ENCODE assay signal across 8 cellular contexts in the genomic region with DNA sequence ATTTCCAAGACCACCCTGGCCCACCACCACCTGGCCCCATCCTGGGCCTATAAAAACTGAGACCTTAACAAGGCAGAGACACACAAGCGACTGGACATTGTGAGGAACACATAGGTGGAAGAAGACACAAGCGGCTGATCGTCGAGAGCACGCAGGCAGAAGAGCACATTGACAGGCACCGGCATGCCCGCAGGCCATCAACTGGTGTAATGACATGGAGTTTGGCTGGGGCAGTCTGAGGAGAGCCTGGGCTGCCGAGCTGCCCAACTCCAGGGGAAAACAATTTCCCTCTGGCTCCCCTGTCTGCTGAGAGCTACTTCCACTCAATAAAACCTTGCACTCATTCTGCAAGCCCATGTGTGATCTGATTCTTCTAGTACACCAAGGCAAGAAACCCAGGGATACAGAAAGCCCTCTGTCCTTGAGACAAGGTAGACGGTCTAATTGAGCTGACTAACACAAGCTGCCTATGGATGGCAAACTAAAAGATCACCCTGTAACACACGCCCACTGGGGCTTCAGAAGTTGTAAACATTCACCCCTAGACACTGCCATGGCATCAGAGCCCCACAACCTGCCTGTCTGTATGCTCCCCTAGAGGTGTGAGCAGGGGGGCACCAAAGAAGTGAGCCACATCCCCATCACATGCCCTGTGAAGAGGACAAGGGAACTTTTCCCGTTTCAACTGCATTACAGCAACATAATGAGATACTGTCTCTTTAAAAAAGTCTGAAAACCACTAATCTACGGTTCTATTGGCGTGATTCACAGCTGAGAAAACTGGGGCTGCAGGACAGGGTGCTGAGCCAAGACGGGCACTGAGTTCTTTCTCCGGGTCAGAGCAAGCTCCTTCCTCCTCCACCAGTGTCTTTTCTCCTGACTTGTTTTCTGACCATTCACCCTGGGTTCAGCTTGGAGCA. TPM values are rescaled to one million over a fixed set of nuclear protein-coding genes. Genes with fewer than 3 reads are reported as not detected.
A peak's percentile ranks its signal among the peaks of the same experiment; 100 is the strongest.
DNase-seq lines count a peak whose midpoint lies in the region; ATAC-seq and TF ChIP-seq lines count a peak whose summit lies in the region.

No MANE protein-coding gene starts in this region.

- no peak overlapping the region for H2BK120ac ChIP-seq in neuronal stem cell (ENCODE audit: low read depth, low read length)

- H3K4me2 ChIP-seq in neuronal stem cell (ENCODE audit: insufficient read depth, low read length, poor library complexity, severe bottlenecking), result no peak overlapping the region

- H3K18ac ChIP-seq in neuronal stem cell (ENCODE audit: low read length), result no peak overlapping the region

- H3K27ac Mint-ChIP-seq in CD4-positive, CD25-positive, alpha-beta regulatory T cell, result no peak overlapping the region
- H3K27ac Mint-ChIP-seq in activated naive CD4-positive, alpha-beta T cell treated with anti-CD3 and anti-CD28 coated beads, Interleukin-2, amount 50 U/mL, for 72 hours, result no peak overlapping the region

- H3K23ac ChIP-seq in neuronal stem cell (ENCODE audit: low read depth, low read length, poor library complexity), result no peak overlapping the region

- H2BK15ac ChIP-seq in neuronal stem cell (ENCODE audit: low read length), result no peak overlapping the region

- CTCF ChIA-PET in A673 (lab: Charles Lee), result no interaction called here

- peaks cover 2 to 14% (median 4%) of the 10 kb centered on the region in 7 donors for H3K9me3 Mint-ChIP-seq in CD4-positive, CD25-positive, alpha-beta regulatory T cell
- peaks cover 17 to 23% of the 10 kb centered on the region in 2 donors for H3K9me3 Mint-ChIP-seq in activated naive CD4-positive, alpha-beta T cell treated with anti-CD3 and anti-CD28 coated beads, Interleukin-2, amount 50 U/mL, for 72 hours

- H3K36me3 ChIP-seq in CD4-positive, CD25-positive, alpha-beta regulatory T cell (ENCODE audit: control insufficient read depth, insufficient read depth, low read length), result no peaks in the 10 kb centered on the region
- H3K36me3 ChIP-seq in SJCRH30, result no peaks in the 10 kb centered on the region
- no peaks in the 10 kb centered on the region for H3K36me3 ChIP-seq in A673 (ENCODE audit: insufficient read depth, low read length, poor library complexity, severe bottlenecking)
- no peaks in the 10 kb centered on the region for H3K36me3 ChIP-seq in neuronal stem cell (replicated peaks in 1 of 2; ENCODE audit: control insufficient read depth in 2 of 2, insufficient read depth in 2 of 2, low read length in 2 of 2)

- no peak overlapping the region for H2AFZ ChIP-seq in neuronal stem cell (ENCODE audit: low read length)

- H3K4me3 ChIP-seq in CD4-positive, CD25-positive, alpha-beta regulatory T cell (ENCODE audit: low read depth, low read length), result no peak overlapping the region
- H3K4me3 ChIP-seq in SJCRH30, result peak overlapping the region; percentile 1; the same call in 1 of the 2 replicates
- H3K4me3 ChIP-seq in A673 (ENCODE audit: low read depth, low read length, poor library complexity, severe bottlenecking), result no peak overlapping the region
- H3K4me3 ChIP-seq in neuronal stem cell (ENCODE audit: low read length in 2 of 2), result no peak overlapping the region

- no CpG with 5 or more reads among the region's 15 CpGs for WGBS in neuronal stem cell (ENCODE audit: extremely low coverage in 2 of 2, insufficient read length in 2 of 2, insufficient replicate concordance in 1 of 2), 2 donors

- no peak overlapping the region for H2BK12ac ChIP-seq in neuronal stem cell (ENCODE audit: low read length)

- no peaks in the 10 kb centered on the region for H3K4me1 ChIP-seq in CD4-positive, CD25-positive, alpha-beta regulatory T cell (ENCODE audit: control insufficient read depth, insufficient read depth, low read length, poor library complexity, severe bottlenecking)
- peaks cover 27% of the 10 kb centered on the region for H3K4me1 ChIP-seq in SJCRH30
- H3K4me1 ChIP-seq in A673 (ENCODE audit: insufficient read depth, low read length, poor library complexity, severe bottlenecking), result no peaks in the 10 kb centered on the region
- H3K4me1 ChIP-seq in neuronal stem cell (ENCODE audit: control insufficient read depth in 2 of 2, insufficient read depth in 1 of 2, low read depth in 1 of 2, low read length in 2 of 2), result peaks cover 0 to 2% of the 10 kb centered on the region in 2 donors

- no peaks in the 10 kb centered on the region for H3K36me3 Mint-ChIP-seq in CD4-positive, CD25-positive, alpha-beta regulatory T cell
- peaks cover 21 to 22% of the 10 kb centered on the region in 2 donors for H3K36me3 Mint-ChIP-seq in activated naive CD4-positive, alpha-beta T cell treated with anti-CD3 and anti-CD28 coated beads, Interleukin-2, amount 50 U/mL, for 72 hours

- H3K79me1 ChIP-seq in neuronal stem cell (ENCODE audit: low read depth, low read length), result no peaks in the 10 kb centered on the region

- no peak overlapping the region for H4K8ac ChIP-seq in neuronal stem cell (ENCODE audit: low read depth, low read length)

- no peak for TF ChIP-seq CTCF in A673 (conservative IDR thresholded peaks at IDR 0.05; ENCODE audit: low read depth, low read length)

- H3K9me3 ChIP-seq in CD4-positive, CD25-positive, alpha-beta regulatory T cell (ENCODE audit: control insufficient read depth in 2 of 2, low read length in 2 of 2), result peaks cover 2 to 16% of the 10 kb centered on the region in 2 experiments
- H3K9me3 ChIP-seq in SJCRH30 (replicated peaks) (peaks cover 13% of the 10 kb centered on the region), A673 (ENCODE audit: low read depth, low read length, poor library complexity, severe bottlenecking) (peaks cover 10% of the 10 kb centered on the region), neuronal stem cell (replicated peaks in 1 of 2; ENCODE audit: control insufficient read depth in 2 of 2, insufficient read depth in 1 of 2, low read depth in 1 of 2, low read length in 2 of 2) (peaks cover 5 to 9% of the 10 kb centered on the region in 2 donors)

- H3K4ac ChIP-seq in neuronal stem cell (ENCODE audit: low read length), result no peak overlapping the region

- H3K9ac ChIP-seq in neuronal stem cell (ENCODE audit: low read depth, low read length, poor library complexity), result no peak overlapping the region

- no peak for DNase-seq in CD4-positive, CD25-positive, alpha-beta regulatory T cell
- DNase-seq in SJCRH30 (peak in 1 of 2 experiments; percentile 62), left lobe of liver (ENCODE audit: low spot score) (no peak), A673 (ENCODE audit: low spot score) (no peak), neuronal stem cell (ENCODE audit: low spot score) (no peak)
- no peak for DNase-seq in activated CD4-positive, alpha-beta T cell treated with anti-CD3 and anti-CD28 coated beads, Interleukin-2, amount 50 U/mL, for 1 hour
- DNase-seq in activated naive CD4-positive, alpha-beta T cell treated with anti-CD3 and anti-CD28 coated beads, Interleukin-2, amount 50 U/mL, for 72 hours (ENCODE audit: low spot score in 2 of 2), result no peak

- BruUV-seq in A673 (replicated peaks; lab: Mats Ljungman, UMichigan), result no TSS peak

- H2AK5ac ChIP-seq in neuronal stem cell (ENCODE audit: low read depth, low read length), result no peak overlapping the region

- peak; percentile 23 to 26 for ATAC-seq in CD4-positive, CD25-positive, alpha-beta regulatory T cell (ENCODE audit: low read depth in 2 of 2)
- ATAC-seq in HG02610 (IDR thresholded peaks at IDR 0.05; ENCODE audit: unreplicated experiment) (peak; percentile 25), left lobe of liver (peak; percentile 11)
- ATAC-seq in activated naive CD4-positive, alpha-beta T cell treated with anti-CD3 and anti-CD28 coated beads, Interleukin-2, amount 50 U/mL, for 72 hours, result no peak

- no peaks in the 10 kb centered on the region for H3K27me3 ChIP-seq in CD4-positive, CD25-positive, alpha-beta regulatory T cell (ENCODE audit: control insufficient read depth, insufficient read depth, low read length)
- H3K27me3 ChIP-seq in SJCRH30 (no peaks in the 10 kb centered on the region), A673 (replicated peaks; ENCODE audit: insufficient read depth, low read depth, low read length, poor library complexity) (no peaks in the 10 kb centered on the region), neuronal stem cell (ENCODE audit: control insufficient read depth in 3 of 3, insufficient read depth in 3 of 3, low read depth in 1 of 3, low read length in 3 of 3) (peaks cover 0 to 7% (median 0%) of the 10 kb centered on the region in 3 experiments)

- no peak overlapping the region for H3K14ac ChIP-seq in neuronal stem cell (ENCODE audit: low read length)

- no peak overlapping the region for H4K91ac ChIP-seq in neuronal stem cell (ENCODE audit: low read depth, low read length, poor library complexity)

- H2BK5ac ChIP-seq in neuronal stem cell (ENCODE audit: low read length), result no peak overlapping the region

- H3K4me3 Mint-ChIP-seq in CD4-positive, CD25-positive, alpha-beta regulatory T cell, result no peak overlapping the region

- H3K4me1 Mint-ChIP-seq in CD4-positive, CD25-positive, alpha-beta regulatory T cell, result peaks cover 0 to 2% (median 0%) of the 10 kb centered on the region in 4 donors

- POLR2A ChIA-PET in A673 (lab: Charles Lee; ENCODE audit: low non-redundant PET), result no interaction called here

- no peaks in the 10 kb centered on the region for H3K27me3 Mint-ChIP-seq in CD4-positive, CD25-positive, alpha-beta regulatory T cell

- intact Hi-C loops in A673 (cut with micrococcal nuclease; ENCODE audit: unreplicated experiment), result no loop called here

- H3K27ac ChIP-seq in CD4-positive, CD25-positive, alpha-beta regulatory T cell (ENCODE audit: insufficient read depth, low read length, poor library complexity, severe bottlenecking), result no peak overlapping the region
- H3K27ac ChIP-seq in SJCRH30 (no peak overlapping the region; the same call in 1 of the 2 replicates), A673 (ENCODE audit: low read depth, low read length, poor library complexity, severe bottlenecking) (no peak overlapping the region), neuronal stem cell (replicated peaks; ENCODE audit: low read length) (no peak overlapping the region)

RNA-seq across cellular contexts. Expression of gene TNS3, which starts 18.5 kb away (rescaled TPM):
- 1.4 TPM for total RNA-seq in CD4-positive, CD25-positive, alpha-beta regulatory T cell
- not detected for polyA plus RNA-seq in CD4-positive, CD25-positive, alpha-beta regulatory T cell
- total RNA-seq in SJCRH30 (2014; rRNA removed; shearing (Covaris generic)), result 57.6 and 65.1 TPM in 2 replicates
- total RNA-seq in left lobe of liver (47.2 TPM), A673 (2021) (0.04 TPM in 1 of 2 replicates, not detected in the other)
- 19.8 TPM for polyA plus RNA-seq in neuronal stem cell (2013, experiment 1 of 2)
- polyA plus RNA-seq in neuronal stem cell (2013, experiment 2 of 2), result 19.8 TPM
- total RNA-seq in activated naive CD4-positive, alpha-beta T cell treated with anti-CD3 and anti-CD28 coated beads, Interleukin-2, amount 50 U/mL, for 72 hours, result 1 to 10 TPM in 1 of 2 donors, under 1 TPM in 1; 0.23 to 1.7 TPM

Comparison
In these comparisons a context has a peak if more than half of its experiments do, and no peak if none do; other contexts are left out.
1. ATAC-seq: peak in CD4-positive, CD25-positive, alpha-beta regulatory T cell (2 of 2), HG02610 (single experiment) and left lobe of liver (single experiment); none in activated naive CD4-positive, alpha-beta T cell treated with anti-CD3 and anti-CD28 coated beads, Interleukin-2, amount 50 U/mL, for 72 hours (0 of 2).
2. RNA of gene TNS3, which starts 18.5 kb away (total RNA-seq): 57.6 to 65.1 TPM in SJCRH30 and 47.2 TPM in left lobe of liver (single experiment); 0.23 to 1.7 TPM in activated naive CD4-positive, alpha-beta T cell treated with anti-CD3 and anti-CD28 coated beads, Interleukin-2, amount 50 U/mL, for 72 hours, 1.4 TPM in CD4-positive, CD25-positive, alpha-beta regulatory T cell (single experiment) and 0.04 TPM in A673; every median in the first group is over 10 times any median in the second.